ENCODE assay signal across 1 cellular context in the genomic region with DNA sequence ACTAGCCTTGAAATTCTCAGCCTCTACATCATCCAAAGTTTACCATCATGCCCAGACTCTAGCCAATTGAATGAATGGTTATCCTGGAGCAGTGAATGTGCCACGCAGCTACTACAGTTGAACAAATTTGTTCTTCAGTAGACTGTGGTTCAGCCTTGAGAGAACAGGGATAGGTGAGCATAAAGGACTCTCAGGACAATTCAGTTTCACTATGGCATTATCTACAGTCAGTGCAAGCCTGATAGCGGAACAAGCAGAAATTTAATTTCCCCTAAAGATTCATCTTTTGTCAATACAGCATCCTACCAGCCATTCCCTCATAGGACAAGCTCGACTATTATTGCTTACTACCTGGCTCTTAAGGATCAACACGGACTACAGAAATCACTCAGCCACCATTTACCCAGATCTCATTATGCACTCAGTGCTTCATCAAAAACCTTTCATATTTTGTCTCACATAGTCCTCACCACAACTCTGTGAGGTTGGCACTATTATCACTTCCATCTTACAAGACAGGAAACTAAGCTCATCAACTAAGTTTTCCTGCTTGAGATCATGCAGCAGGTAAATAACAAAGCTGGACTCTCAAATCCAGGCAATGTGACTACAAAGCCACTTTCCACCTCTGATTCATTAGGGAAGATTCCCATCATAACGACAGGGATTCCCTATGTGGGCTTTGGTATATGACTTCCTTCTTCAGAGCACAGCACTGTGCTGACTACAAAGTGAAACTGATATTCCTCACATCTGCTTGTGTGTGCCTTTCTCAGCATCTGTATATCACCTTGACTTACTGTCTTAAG.
TF ChIP-seq lines count a peak whose summit lies in the region.

No MANE protein-coding gene starts in this region.

TF ChIP-seq in GM23338, 12 proteins besides CTCF, POLR2A, EP300 and RAD21 (continued from another document):
- TF ChIP-seq, protein P1, sequence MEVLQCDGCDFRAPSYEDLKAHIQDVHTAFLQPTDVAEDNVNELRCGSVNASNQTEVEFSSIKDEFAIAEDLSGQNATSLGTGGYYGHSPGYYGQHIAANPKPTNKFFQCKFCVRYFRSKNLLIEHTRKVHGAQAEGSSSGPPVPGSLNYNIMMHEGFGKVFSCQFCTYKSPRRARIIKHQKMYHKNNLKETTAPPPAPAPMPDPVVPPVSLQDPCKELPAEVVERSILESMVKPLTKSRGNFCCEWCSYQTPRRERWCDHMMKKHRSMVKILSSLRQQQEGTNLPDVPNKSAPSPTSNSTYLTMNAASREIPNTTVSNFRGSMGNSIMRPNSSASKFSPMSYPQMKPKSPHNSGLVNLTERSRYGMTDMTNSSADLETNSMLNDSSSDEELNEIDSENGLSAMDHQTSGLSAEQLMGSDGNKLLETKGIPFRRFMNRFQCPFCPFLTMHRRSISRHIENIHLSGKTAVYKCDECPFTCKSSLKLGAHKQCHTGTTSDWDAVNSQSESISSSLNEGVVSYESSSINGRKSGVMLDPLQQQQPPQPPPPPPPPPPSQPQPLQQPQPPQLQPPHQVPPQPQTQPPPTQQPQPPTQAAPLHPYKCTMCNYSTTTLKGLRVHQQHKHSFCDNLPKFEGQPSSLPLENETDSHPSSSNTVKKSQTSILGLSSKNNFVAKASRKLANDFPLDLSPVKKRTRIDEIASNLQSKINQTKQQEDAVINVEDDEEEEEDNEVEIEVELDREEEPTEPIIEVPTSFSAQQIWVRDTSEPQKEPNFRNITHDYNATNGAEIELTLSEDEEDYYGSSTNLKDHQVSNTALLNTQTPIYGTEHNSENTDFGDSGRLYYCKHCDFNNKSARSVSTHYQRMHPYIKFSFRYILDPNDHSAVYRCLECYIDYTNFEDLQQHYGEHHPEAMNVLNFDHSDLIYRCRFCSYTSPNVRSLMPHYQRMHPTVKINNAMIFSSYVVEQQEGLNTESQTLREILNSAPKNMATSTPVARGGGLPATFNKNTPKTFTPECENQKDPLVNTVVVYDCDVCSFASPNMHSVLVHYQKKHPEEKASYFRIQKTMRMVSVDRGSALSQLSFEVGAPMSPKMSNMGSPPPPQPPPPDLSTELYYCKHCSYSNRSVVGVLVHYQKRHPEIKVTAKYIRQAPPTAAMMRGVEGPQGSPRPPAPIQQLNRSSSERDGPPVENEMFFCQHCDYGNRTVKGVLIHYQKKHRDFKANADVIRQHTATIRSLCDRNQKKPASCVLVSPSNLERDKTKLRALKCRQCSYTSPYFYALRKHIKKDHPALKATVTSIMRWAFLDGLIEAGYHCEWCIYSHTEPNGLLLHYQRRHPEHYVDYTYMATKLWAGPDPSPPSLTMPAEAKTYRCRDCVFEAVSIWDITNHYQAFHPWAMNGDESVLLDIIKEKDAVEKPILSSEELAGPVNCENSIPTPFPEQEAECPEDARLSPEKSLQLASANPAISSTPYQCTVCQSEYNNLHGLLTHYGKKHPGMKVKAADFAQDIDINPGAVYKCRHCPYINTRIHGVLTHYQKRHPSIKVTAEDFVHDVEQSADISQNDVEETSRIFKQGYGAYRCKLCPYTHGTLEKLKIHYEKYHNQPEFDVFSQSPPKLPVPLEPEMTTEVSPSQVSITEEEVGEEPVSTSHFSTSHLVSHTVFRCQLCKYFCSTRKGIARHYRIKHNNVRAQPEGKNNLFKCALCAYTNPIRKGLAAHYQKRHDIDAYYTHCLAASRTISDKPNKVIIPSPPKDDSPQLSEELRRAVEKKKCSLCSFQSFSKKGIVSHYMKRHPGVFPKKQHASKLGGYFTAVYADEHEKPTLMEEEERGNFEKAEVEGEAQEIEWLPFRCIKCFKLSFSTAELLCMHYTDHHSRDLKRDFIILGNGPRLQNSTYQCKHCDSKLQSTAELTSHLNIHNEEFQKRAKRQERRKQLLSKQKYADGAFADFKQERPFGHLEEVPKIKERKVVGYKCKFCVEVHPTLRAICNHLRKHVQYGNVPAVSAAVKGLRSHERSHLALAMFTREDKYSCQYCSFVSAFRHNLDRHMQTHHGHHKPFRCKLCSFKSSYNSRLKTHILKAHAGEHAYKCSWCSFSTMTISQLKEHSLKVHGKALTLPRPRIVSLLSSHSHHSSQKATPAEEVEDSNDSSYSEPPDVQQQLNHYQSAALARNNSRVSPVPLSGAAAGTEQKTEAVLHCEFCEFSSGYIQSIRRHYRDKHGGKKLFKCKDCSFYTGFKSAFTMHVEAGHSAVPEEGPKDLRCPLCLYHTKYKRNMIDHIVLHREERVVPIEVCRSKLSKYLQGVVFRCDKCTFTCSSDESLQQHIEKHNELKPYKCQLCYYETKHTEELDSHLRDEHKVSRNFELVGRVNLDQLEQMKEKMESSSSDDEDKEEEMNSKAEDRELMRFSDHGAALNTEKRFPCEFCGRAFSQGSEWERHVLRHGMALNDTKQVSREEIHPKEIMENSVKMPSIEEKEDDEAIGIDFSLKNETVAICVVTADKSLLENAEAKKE (CRISPR knock-in tag; IDR thresholded peaks at IDR 0.05): no peak
- TF ChIP-seq ZNF331 (CRISPR knock-in tag; IDR thresholded peaks at IDR 0.05; ENCODE audit: low read depth): no peak
- TF ChIP-seq EZH2phosphoT487 (IDR thresholded peaks at IDR 0.05; ENCODE audit: unreplicated experiment): no peak
